In the genomic region with DNA sequence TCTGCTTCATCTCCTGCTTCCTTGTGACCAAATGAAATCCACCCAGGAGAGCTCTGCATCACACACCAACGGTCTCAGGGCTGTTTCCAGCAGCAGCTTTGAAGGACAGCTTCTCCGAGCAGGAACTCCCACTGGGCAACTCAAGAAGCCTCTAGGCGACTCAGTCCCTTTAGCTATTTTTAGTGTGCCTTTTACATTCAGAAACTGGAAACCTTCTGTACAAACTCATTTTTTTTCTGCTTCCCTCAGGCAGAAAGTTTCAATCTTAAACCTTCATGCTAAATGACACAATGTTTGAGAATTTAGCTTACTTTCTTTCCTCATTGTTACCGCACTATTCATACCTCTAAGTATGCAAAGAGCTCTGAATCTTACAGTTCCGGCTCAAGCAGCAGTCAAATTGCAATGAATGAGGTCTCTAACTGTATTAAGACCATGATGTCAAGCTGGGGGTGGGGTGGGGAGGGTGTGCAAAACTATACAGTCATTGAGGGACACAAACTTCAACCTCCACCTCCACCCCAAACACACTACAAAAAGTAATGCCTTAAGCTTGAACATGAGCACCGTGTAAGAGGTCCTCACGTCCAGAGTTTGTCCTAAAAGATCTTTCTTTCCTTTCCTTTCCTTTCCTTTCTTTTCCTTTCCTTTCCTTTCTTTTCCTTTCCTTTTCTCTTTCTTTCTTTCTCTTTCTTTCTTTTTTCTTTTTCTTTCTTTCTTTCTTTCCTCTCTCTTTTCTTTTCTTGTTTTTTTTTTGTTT, we compare ENCODE assay signal across 8 cellular contexts. TPM values are rescaled to one million over a fixed set of nuclear protein-coding genes. Genes with fewer than 3 reads are reported as not detected.
DNase-seq lines count a peak whose midpoint lies in the region; ATAC-seq and TF ChIP-seq lines count a peak whose summit lies in the region.

No MANE protein-coding gene starts in this region.

- peak overlapping the region; percentile 16 for H3K27ac Mint-ChIP-seq in activated B cell treated with CpG ODN at 0.5 μM for 24 hours
- H3K27ac Mint-ChIP-seq in mesothelial cell of epicardium = peak overlapping the region; percentile 82

- H3K4me3 Mint-ChIP-seq in activated B cell treated with CpG ODN at 0.5 μM for 24 hours (no peak overlapping the region), mesothelial cell of epicardium (no peak overlapping the region)

- ATAC-seq in GM18873 (IDR thresholded peaks at IDR 0.05; ENCODE audit: low FRiP score, unreplicated experiment) (peak; percentile 71), HG03064 (IDR thresholded peaks at IDR 0.05; ENCODE audit: low read depth, unreplicated experiment) (peak; percentile 71), activated B cell treated with CpG ODN at 0.5 μM for 24 hours (ENCODE audit: low read depth) (peak; percentile 35)

- H3K4me1 Mint-ChIP-seq in activated B cell treated with CpG ODN at 0.5 μM for 24 hours = peaks cover 20% of the 10 kb centered on the region
- peaks cover 32% of the 10 kb centered on the region for H3K4me1 Mint-ChIP-seq in mesothelial cell of epicardium

- POLR2A ChIA-PET in activated B cell treated with CpG ODN at 0.5 μM for 24 hours (lab: Charles Lee) = interaction anchor here (0.6 to 1.5 kb wide), 8 partner anchors 8 to 726 kb away, joined by 3 to 11 read pairs (median 4); a partner anchor contains a TSS

- intact Hi-C loops in activated B cell treated with CpG ODN at 0.5 μM for 24 hours (cut with micrococcal nuclease) = loop anchor here (5.0 kb wide), 1 partner anchor 482 kb away; no protein-coding TSS in a partner anchor

- H3K27me3 Mint-ChIP-seq in activated B cell treated with CpG ODN at 0.5 μM for 24 hours = no peaks in the 10 kb centered on the region
- H3K27me3 Mint-ChIP-seq in mesothelial cell of epicardium (ENCODE audit: low read depth) = no peaks in the 10 kb centered on the region

- DNase-seq in AG09319 (ENCODE audit: extremely low read depth, low read depth) = peak; percentile 52
- DNase-seq in activated B cell treated with CpG ODN at 0.5 μM for 24 hours = no peak
- no peak for DNase-seq in mesothelial cell of epicardium (ENCODE audit: low spot score in 2 of 2, unreplicated experiment in 2 of 2)
- DNase-seq in C1 segment of cervical spinal cord (lab: John Stamatoyannopoulos, UW) = no peak
- DNase-seq in mesenteric fat pad (ENCODE audit: low spot score) = no peak
- no peak for DNase-seq in stimulated activated CD4-positive, alpha-beta T cell treated with anti-CD3 and anti-CD28 coated beads, Interleukin-4, amount 100 ng/mL, for 24 hours

- no peaks in the 10 kb centered on the region for H3K36me3 Mint-ChIP-seq in activated B cell treated with CpG ODN at 0.5 μM for 24 hours (ENCODE audit: low read depth)
- H3K36me3 Mint-ChIP-seq in mesothelial cell of epicardium = no peaks in the 10 kb centered on the region

- TF ChIP-seq CTCF in AG09319 (IDR thresholded peaks at IDR 0.05; ENCODE audit: low read depth, low read length) (no peak), activated B cell treated with CpG ODN at 0.5 μM for 24 hours (IDR thresholded peaks at IDR 0.05) (no peak), mesothelial cell of epicardium (IDR thresholded peaks at IDR 0.05; ENCODE audit: unreplicated experiment) (no peak)

- no peaks in the 10 kb centered on the region for H3K9me3 Mint-ChIP-seq in activated B cell treated with CpG ODN at 0.5 μM for 24 hours
- H3K9me3 Mint-ChIP-seq in mesothelial cell of epicardium = no peaks in the 10 kb centered on the region

- CTCF ChIA-PET in activated B cell treated with CpG ODN at 0.5 μM for 24 hours (lab: Charles Lee) = interaction anchor here (0.6 to 2.4 kb wide), 4 partner anchors 8 to 600 kb away, joined by 3 to 15 read pairs (median 4); no protein-coding TSS in a partner anchor

RNA-seq across cellular contexts. Expression of a gene that starts 16.4 kb away (rescaled TPM):
- 27.0 and 30.4 TPM in 2 replicates for total RNA-seq in activated B cell treated with CpG ODN at 0.5 μM for 24 hours
- 66.0 to 69.8 TPM (median 66.1 TPM) in 3 replicates for total RNA-seq in mesothelial cell of epicardium
- total RNA-seq in mesenteric fat pad = 19.4 TPM
